Comparison of ENCODE assay signal across 20 cellular contexts in the genomic region with DNA sequence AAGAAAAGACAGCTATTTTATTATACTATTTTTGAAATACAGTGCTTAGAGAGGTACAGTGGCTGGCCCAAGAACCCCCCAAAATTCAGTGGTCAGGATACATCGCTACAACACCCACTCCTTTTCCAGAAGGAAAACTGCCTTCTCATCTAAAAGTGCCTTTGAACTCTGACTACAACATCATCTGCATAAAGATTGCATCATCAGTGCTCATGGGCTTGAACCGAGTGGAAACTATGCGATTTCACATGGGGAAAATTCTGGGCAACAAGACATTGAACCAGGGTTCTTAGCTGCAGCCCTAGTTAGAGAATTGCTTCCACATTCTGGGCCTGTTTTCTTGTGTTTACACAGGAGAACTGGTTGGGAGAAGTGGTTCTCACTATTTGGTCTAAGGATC.
DNase-seq lines count a peak whose midpoint lies in the region; ATAC-seq and TF ChIP-seq lines count a peak whose summit lies in the region.
"Had no signal": no experiment of that assay in that cellular context is flagged by ENCODE, and none has a peak within 500 bp of the region (broad histone marks: within the 10 kb centered on the region; RNA-seq: fewer than 3 reads in every experiment).

No MANE protein-coding gene starts in this region.

- H3K79me2 ChIP-seq in GM23248 (ENCODE audit: insufficient read depth) (no peaks in the 10 kb centered on the region), trophoblast cell (ENCODE audit: control insufficient read depth, insufficient read depth, low read length, poor library complexity) (no peaks in the 10 kb centered on the region)

- H3K23ac ChIP-seq in trophoblast cell (ENCODE audit: low read length) = no peak overlapping the region

- no peak overlapping the region for H3K18ac ChIP-seq in trophoblast cell (ENCODE audit: low read length)

- no peak overlapping the region for H3K4me3 ChIP-seq in GM23248
- no peak overlapping the region for H3K4me3 ChIP-seq in fibroblast of mammary gland (ENCODE audit: control insufficient read depth, low read depth, low read length)
- no peak overlapping the region for H3K4me3 ChIP-seq in trophoblast cell (ENCODE audit: low read depth, low read length)
- H3K4me3 ChIP-seq: BLaER1 treated with 17β-estradiol and CSF1 and Interleukin-3, amounts not matched to agents 10 nM and 100 nM; MG63; skin epidermis; tibial nerve had no signal

- DNase-seq in GM23248 (peak; percentile 79), RPMI7951 (ENCODE audit: low read depth) (peak; percentile 16), fibroblast of mammary gland (ENCODE audit: low read depth) (peak; percentile 72), trophoblast cell (no peak), T-helper 9 cell (no peak)
- DNase-seq in effector CD4-positive, alpha-beta T cell = no peak
- DNase-seq in stimulated activated naive CD8-positive, alpha-beta T cell treated with anti-CD3 and anti-CD28 coated beads, Interleukin-15, Interleukin-2, amounts not matched to agents 100 U/mL and 50 U/mL, for 24 hours = no peak
- DNase-seq: activated CD8-positive, alpha-beta T cell treated with anti-CD3 and anti-CD28 coated beads for 36 hours; activated naive CD8-positive, alpha-beta T cell treated with anti-CD3 and anti-CD28 coated beads, Interleukin-2, amount 50 U/mL, for 24 hours; activated T-cell treated with anti-CD3 and anti-CD28 coated beads, Interleukin-2, amount 50 U/mL, for 72 hours; islet precursor cell; MG63; midbrain; NCI-H2107; NCI-H774; T-helper 1 cell had no signal

- in situ Hi-C loops in GM23248 (cut with MboI) = no loop called here

- WGBS in GM23248 (ENCODE audit: low coverage in 1 of 2, low lambda C conversion rate in 2 of 2, missing lambda C conversion rate in 2 of 2), 2 experiments = 17 to 28% methylated on average over 3 of the region's 3 CpGs
- no CpG with 5 or more reads among the region's 3 CpGs for WGBS in trophoblast cell (ENCODE audit: extremely low coverage, insufficient coverage, insufficient read length)

- H3K36me3 ChIP-seq in GM23248 (ENCODE audit: low read depth) = no peaks in the 10 kb centered on the region
- H3K36me3 ChIP-seq in trophoblast cell (ENCODE audit: control insufficient read depth in 1 of 2, insufficient read depth in 2 of 2, low read length in 2 of 2) = no peaks in the 10 kb centered on the region
- H3K36me3 ChIP-seq: BLaER1 treated with 17β-estradiol and CSF1 and Interleukin-3, amounts not matched to agents 10 nM and 100 nM; MG63; tibial nerve had no signal

- peak overlapping the region; percentile 11 for H4K91ac ChIP-seq in trophoblast cell (ENCODE audit: low read depth, low read length)

- H3K9me2 ChIP-seq in GM23248 (ENCODE audit: insufficient read depth) = no peaks in the 10 kb centered on the region

- H2BK5ac ChIP-seq in trophoblast cell (ENCODE audit: low read depth, low read length, poor library complexity) = no peak overlapping the region

- H3K27ac ChIP-seq in GM23248 = 0 out of 2 replicates have a peak overlapping the region, but pooled peaks have one; percentile 12
- no peak overlapping the region for H3K27ac ChIP-seq in trophoblast cell (ENCODE audit: low read depth, low read length)
- H3K27ac ChIP-seq: BLaER1 treated with 17β-estradiol and CSF1 and Interleukin-3, amounts not matched to agents 10 nM and 100 nM; skin epidermis; tibial nerve had no signal

- H3K9me3 ChIP-seq in GM23248 (ENCODE audit: low read depth) = no peaks in the 10 kb centered on the region
- peaks cover 3% of the 10 kb centered on the region for H3K9me3 ChIP-seq in trophoblast cell (ENCODE audit: insufficient read depth, low read depth, low read length)
- H3K9me3 ChIP-seq: BLaER1 treated with 17β-estradiol and CSF1 and Interleukin-3, amounts not matched to agents 10 nM and 100 nM; MG63; tibial nerve had no signal

- H3K4me2 ChIP-seq in GM23248 (ENCODE audit: unreplicated experiment) = peak overlapping the region; percentile 57
- H3K4me2 ChIP-seq in trophoblast cell (ENCODE audit: low read length) = no peak overlapping the region
- H3K4me2 ChIP-seq: BLaER1 treated with 17β-estradiol and CSF1 and Interleukin-3, amounts not matched to agents 10 nM and 100 nM had no signal

- H3F3A ChIP-seq in GM23248 (ENCODE audit: insufficient read depth) = peaks cover 9% of the 10 kb centered on the region

- H3K14ac ChIP-seq in trophoblast cell (ENCODE audit: low read length) = no peak overlapping the region

- H3K27me3 ChIP-seq in GM23248 (replicated peaks; ENCODE audit: insufficient read depth) = no peaks in the 10 kb centered on the region
- H3K27me3 ChIP-seq in trophoblast cell (ENCODE audit: insufficient read depth, low read length) = no peaks in the 10 kb centered on the region
- H3K27me3 ChIP-seq: BLaER1 treated with 17β-estradiol and CSF1 and Interleukin-3, amounts not matched to agents 10 nM and 100 nM; tibial nerve had no signal

- H4K12ac ChIP-seq in trophoblast cell (ENCODE audit: low read depth, low read length) = no peak overlapping the region

- no peak overlapping the region for H2BK12ac ChIP-seq in trophoblast cell (ENCODE audit: low read length)

- H3K4me1 ChIP-seq in GM23248 (ENCODE audit: insufficient read depth) (peaks cover 39% of the 10 kb centered on the region), trophoblast cell (ENCODE audit: control insufficient read depth in 1 of 2, insufficient read depth in 2 of 2, low read length in 2 of 2) (peaks cover 0 to 10% of the 10 kb centered on the region in 2 experiments)

- H4K20me1 ChIP-seq in GM23248 (ENCODE audit: insufficient read depth) = no peaks in the 10 kb centered on the region
- H4K20me1 ChIP-seq: BLaER1 treated with 17β-estradiol and CSF1 and Interleukin-3, amounts not matched to agents 10 nM and 100 nM had no signal

- H4K8ac ChIP-seq in trophoblast cell (ENCODE audit: low read depth, low read length) = no peak overlapping the region

- H2AFZ ChIP-seq in GM23248 (peak overlapping the region; percentile 37), trophoblast cell (ENCODE audit: insufficient read depth, low read length, poor library complexity) (no peak overlapping the region)

- H3K9ac ChIP-seq in GM23248 (no peak overlapping the region), trophoblast cell (ENCODE audit: low read length) (no peak overlapping the region)
- H3K9ac ChIP-seq: BLaER1 treated with 17β-estradiol and CSF1 and Interleukin-3, amounts not matched to agents 10 nM and 100 nM had no signal

- no peak for ATAC-seq in GM21737 (IDR thresholded peaks at IDR 0.05; ENCODE audit: unreplicated experiment)
- no peak for ATAC-seq in stimulated activated naive CD8-positive, alpha-beta T cell treated with anti-CD3 and anti-CD28 coated beads, Interleukin-15, Interleukin-2, amounts not matched to agents 100 U/mL and 50 U/mL, for 24 hours
- ATAC-seq: activated CD8-positive, alpha-beta T cell treated with anti-CD3 and anti-CD28 coated beads for 36 hours; activated naive CD8-positive, alpha-beta T cell treated with anti-CD3 and anti-CD28 coated beads, Interleukin-2, amount 50 U/mL, for 24 hours; activated T-cell treated with anti-CD3 and anti-CD28 coated beads, Interleukin-2, amount 50 U/mL, for 72 hours had no signal

- H3K4ac ChIP-seq in trophoblast cell (ENCODE audit: low read depth, low read length) = no peak overlapping the region

- TF ChIP-seq CTCF in fibroblast of mammary gland (conservative IDR thresholded peaks at IDR 0.05; ENCODE audit: control insufficient read depth, insufficient read depth, low read depth, low read length) = no peak

- peaks cover 2% of the 10 kb centered on the region for H3K79me1 ChIP-seq in trophoblast cell (ENCODE audit: low read length)

- H2BK120ac ChIP-seq in trophoblast cell (ENCODE audit: insufficient read depth, low read length, poor library complexity) = peak overlapping the region; percentile 17

- H2AK5ac ChIP-seq in trophoblast cell (ENCODE audit: low read length) = no peak overlapping the region

Comparison
In these comparisons a context has a peak if more than half of its experiments do, and no peak if none do; other contexts are left out.
1. DNase-seq: peak in GM23248 (single experiment), RPMI7951 (single experiment) and fibroblast of mammary gland (single experiment); none in trophoblast cell (0 of 2), T-helper 9 cell (single experiment), effector CD4-positive, alpha-beta T cell (single experiment) and stimulated activated naive CD8-positive, alpha-beta T cell treated with anti-CD3 and anti-CD28 coated beads, Interleukin-15, Interleukin-2, amounts not matched to agents 100 U/mL and 50 U/mL, for 24 hours (single experiment).